ENCODE assay signal across 1 cellular context in the genomic region with DNA sequence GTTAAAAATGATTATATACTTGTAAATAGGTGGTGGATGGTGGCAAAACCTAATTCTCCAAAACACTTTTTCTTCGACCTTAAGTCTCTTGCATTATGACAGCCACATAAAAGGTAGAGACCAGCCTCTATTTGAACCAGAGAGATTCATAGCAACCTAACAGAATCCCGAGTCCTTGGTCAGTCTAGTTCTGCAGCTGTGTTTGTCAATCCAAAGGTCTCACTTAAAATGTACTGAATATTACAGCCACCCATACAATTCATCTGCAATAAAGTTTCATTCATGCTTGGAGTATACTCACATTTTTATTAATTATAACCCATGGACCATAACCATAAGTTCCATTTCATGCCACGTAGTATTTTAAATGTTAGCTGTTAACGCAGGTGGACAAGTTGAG.
TF ChIP-seq lines count a peak whose summit lies in the region.

No MANE protein-coding gene starts in this region.

TF ChIP-seq in HepG2, 621 proteins besides CTCF, POLR2A, EP300 and RAD21 (continued from another document):
- TF ChIP-seq ZNF407 (CRISPR knock-in tag; IDR thresholded peaks at IDR 0.05; ENCODE audit: not compliant biosample characterization): no peak
- TF ChIP-seq, protein P1, sequence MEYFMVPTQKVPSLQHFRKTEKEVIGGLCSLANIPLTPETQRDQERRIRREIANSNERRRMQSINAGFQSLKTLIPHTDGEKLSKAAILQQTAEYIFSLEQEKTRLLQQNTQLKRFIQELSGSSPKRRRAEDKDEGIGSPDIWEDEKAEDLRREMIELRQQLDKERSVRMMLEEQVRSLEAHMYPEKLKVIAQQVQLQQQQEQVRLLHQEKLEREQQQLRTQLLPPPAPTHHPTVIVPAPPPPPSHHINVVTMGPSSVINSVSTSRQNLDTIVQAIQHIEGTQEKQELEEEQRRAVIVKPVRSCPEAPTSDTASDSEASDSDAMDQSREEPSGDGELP (IDR thresholded peaks at IDR 0.05; ENCODE audit: borderline replicate concordance, low read depth): no peak
- TF ChIP-seq THAP7 (CRISPR knock-in tag; IDR thresholded peaks at IDR 0.05): no peak
- no peak for TF ChIP-seq ZNF839 (CRISPR knock-in tag; IDR thresholded peaks at IDR 0.05; ENCODE audit: borderline replicate concordance)
- no peak for TF ChIP-seq ZNF33B (CRISPR knock-in tag; IDR thresholded peaks at IDR 0.05)
- TF ChIP-seq ATAD3A (CRISPR knock-in tag; IDR thresholded peaks at IDR 0.05): no peak
- no peak for TF ChIP-seq SRF (IDR thresholded peaks at IDR 0.05; ENCODE audit: low read depth, low read length)
- no peak for TF ChIP-seq ZUFSP (CRISPR knock-in tag; IDR thresholded peaks at IDR 0.05; ENCODE audit: borderline replicate concordance)
- TF ChIP-seq RBM22 (optimal IDR thresholded peaks at IDR 0.05; ENCODE audit: low read length): no peak
- TF ChIP-seq ZBTB21 (CRISPR knock-in tag; IDR thresholded peaks at IDR 0.05): no peak
- TF ChIP-seq YY1 (IDR thresholded peaks at IDR 0.05; ENCODE audit: insufficient read depth, insufficient replicate concordance, low read depth, low read length): no peak
- TF ChIP-seq ELF1 (CRISPR knock-in tag; IDR thresholded peaks at IDR 0.05): no peak
- TF ChIP-seq PAXIP1 (CRISPR knock-in tag; conservative IDR thresholded peaks at IDR 0.05): no peak
- TF ChIP-seq TBX3 (IDR thresholded peaks at IDR 0.05; ENCODE audit: borderline replicate concordance): no peak
- TF ChIP-seq ZNF382 (CRISPR knock-in tag; IDR thresholded peaks at IDR 0.05; ENCODE audit: borderline replicate concordance): no peak
- no peak for TF ChIP-seq ZNF761 (CRISPR knock-in tag; conservative IDR thresholded peaks at IDR 0.05)
- TF ChIP-seq RCOR2 (CRISPR knock-in tag; IDR thresholded peaks at IDR 0.05): no peak
